ENCODE assay signal across 13 cellular contexts in genomic region chr22:23840026-23840425, GRCh38. TPM values are rescaled to one million over a fixed set of nuclear protein-coding genes. Genes with fewer than 3 reads are reported as not detected.
DNase-seq lines count a peak whose midpoint lies in the region; ATAC-seq and TF ChIP-seq lines count a peak whose summit lies in the region.
"Had no signal": no experiment of that assay in that cellular context is flagged by ENCODE, and none has a peak within 500 bp of the region (broad histone marks: within the 10 kb centered on the region; RNA-seq: fewer than 3 reads in every experiment).

No MANE protein-coding gene starts in this region.

- POLR2A ChIA-PET in WTC11 (lab: Charles Lee) = no interaction called here
- POLR2A ChIA-PET in naive thymus-derived CD4-positive, alpha-beta T cell (lab: Charles Lee) = no interaction called here

- peak overlapping the region; percentile 97 for H3K4me2 ChIP-seq in BLaER1

- H3K9me3 Mint-ChIP-seq in Calu3 (ENCODE audit: low read depth, unreplicated experiment) (no peaks in the 10 kb centered on the region), WTC11 (no peaks in the 10 kb centered on the region)
- H3K9me3 Mint-ChIP-seq in naive thymus-derived CD4-positive, alpha-beta T cell = peaks cover 0 to 2% (median 0%) of the 10 kb centered on the region in 11 donors

- H3K27me3 ChIP-seq in BLaER1 = no peaks in the 10 kb centered on the region
- H3K27me3 ChIP-seq in naive thymus-derived CD4-positive, alpha-beta T cell (ENCODE audit: control insufficient read depth in 2 of 2, insufficient read depth in 2 of 2, low read length in 2 of 2) = no peaks in the 10 kb centered on the region
- H3K27me3 ChIP-seq: colonic mucosa had no signal

- no TSS peak for BruUV-seq in Calu3 (replicated peaks; lab: Mats Ljungman, UMichigan)

- no peak overlapping the region for H3K4me3 ChIP-seq in BLaER1
- no peak overlapping the region for H3K4me3 ChIP-seq in naive thymus-derived CD4-positive, alpha-beta T cell (ENCODE audit: low read length)

- H4K20me1 ChIP-seq in BLaER1 = peaks cover 33% of the 10 kb centered on the region

- H3K27me3 Mint-ChIP-seq in Calu3 (ENCODE audit: unreplicated experiment) = peaks cover 48% of the 10 kb centered on the region
- peaks cover 23% of the 10 kb centered on the region for H3K27me3 Mint-ChIP-seq in WTC11 (ENCODE audit: low read depth)
- H3K27me3 Mint-ChIP-seq in naive thymus-derived CD4-positive, alpha-beta T cell = peaks cover 0 to 7% (median 0%) of the 10 kb centered on the region in 5 donors

- ATAC-seq in WTC11 = no peak
- ATAC-seq in naive thymus-derived CD4-positive, alpha-beta T cell = no peak
- ATAC-seq in HG02588 (IDR thresholded peaks at IDR 0.05; ENCODE audit: unreplicated experiment) = no peak

- H3K36me3 Mint-ChIP-seq in Calu3 (ENCODE audit: insufficient read depth, unreplicated experiment) = peaks cover 38% of the 10 kb centered on the region
- peaks cover 3% of the 10 kb centered on the region for H3K36me3 Mint-ChIP-seq in WTC11
- H3K36me3 Mint-ChIP-seq in naive thymus-derived CD4-positive, alpha-beta T cell = peaks cover 0 to 1% (median 0%) of the 10 kb centered on the region in 5 donors

- peaks cover 84% of the 10 kb centered on the region for H3K4me1 ChIP-seq in BLaER1
- H3K4me1 ChIP-seq in naive thymus-derived CD4-positive, alpha-beta T cell (ENCODE audit: control insufficient read depth in 2 of 2, insufficient read depth in 2 of 2, low read length in 2 of 2) = peaks cover 4 to 5% of the 10 kb centered on the region in 2 donors
- H3K4me1 ChIP-seq: colonic mucosa had no signal

- no peak for TF ChIP-seq CTCF in Calu3 (IDR thresholded peaks at IDR 0.05; ENCODE audit: unreplicated experiment)
- TF ChIP-seq CTCF in WTC11 (IDR thresholded peaks at IDR 0.05) = no peak

- no peaks in the 10 kb centered on the region for H3K9me3 ChIP-seq in BLaER1
- no peaks in the 10 kb centered on the region for H3K9me3 ChIP-seq in naive thymus-derived CD4-positive, alpha-beta T cell (ENCODE audit: control insufficient read depth in 2 of 3, low read length in 3 of 3)
- H3K9me3 ChIP-seq: colonic mucosa had no signal

- intact Hi-C loops in Calu3 (cut with micrococcal nuclease; ENCODE audit: unreplicated experiment) = no loop called here
- intact Hi-C loops in naive thymus-derived CD4-positive, alpha-beta T cell (cut with micrococcal nuclease) = no loop called here

- no peak overlapping the region; the same call in 1 of the 2 replicates for H3K9ac ChIP-seq in BLaER1

- H3K27ac Mint-ChIP-seq in Calu3 (ENCODE audit: unreplicated experiment) (peak overlapping the region; percentile 92), WTC11 (no peak overlapping the region)
- peak overlapping the region in 4 of 9 donors; percentile 21 to 77 (median 66) for H3K27ac Mint-ChIP-seq in naive thymus-derived CD4-positive, alpha-beta T cell

- no peak overlapping the region; the same call in 1 of the 2 replicates for H3K27ac ChIP-seq in BLaER1
- no peak overlapping the region for H3K27ac ChIP-seq in naive thymus-derived CD4-positive, alpha-beta T cell (ENCODE audit: low read depth, low read length)
- H3K27ac ChIP-seq: colonic mucosa had no signal

- H3K4me3 Mint-ChIP-seq in Calu3 (ENCODE audit: low read depth, unreplicated experiment) = no peak overlapping the region
- H3K4me3 Mint-ChIP-seq in WTC11 = peak overlapping the region; percentile 88; the same call in 1 of the 2 replicates
- peak overlapping the region; percentile 12 to 96 (median 64) for H3K4me3 Mint-ChIP-seq in naive thymus-derived CD4-positive, alpha-beta T cell

- peaks cover 27% of the 10 kb centered on the region for H3K36me3 ChIP-seq in BLaER1
- H3K36me3 ChIP-seq in naive thymus-derived CD4-positive, alpha-beta T cell (ENCODE audit: control insufficient read depth in 2 of 3, insufficient read depth in 3 of 3, low read length in 3 of 3) = peaks cover 0 to 12% (median 0%) of the 10 kb centered on the region in 3 experiments
- H3K36me3 ChIP-seq: colonic mucosa had no signal

- CTCF ChIA-PET in Calu3 (lab: Charles Lee) (no interaction called here), WTC11 (lab: Charles Lee) (interaction anchor here (0.7 kb wide), 1 partner anchor 10 kb away, joined by 4 read pairs; no protein-coding TSS in a partner anchor)
- CTCF ChIA-PET in naive thymus-derived CD4-positive, alpha-beta T cell (lab: Charles Lee) = no interaction called here

- DNase-seq in Calu3 (no peak), WTC11 (ENCODE audit: low spot score) (no peak), glomerular visceral epithelial cell (ENCODE audit: extremely low spot score) (no peak), midbrain (lab: John Stamatoyannopoulos, UW) (no peak)
- no peak for DNase-seq in naive thymus-derived CD4-positive, alpha-beta T cell
- DNase-seq: activated effector memory CD4-positive, alpha-beta T cell treated with anti-CD3 and anti-CD28 coated beads, Interleukin-2, amount 50 U/mL, for 16 hours; colonic mucosa; H7; NCI-H2029 treated with DMSO at 0.1 percent for 48 hours; NCI-H510A; PC-3 had no signal

- peaks cover 23% of the 10 kb centered on the region for H3K4me1 Mint-ChIP-seq in Calu3 (ENCODE audit: low read depth, unreplicated experiment)
- H3K4me1 Mint-ChIP-seq in WTC11 = peaks cover 23% of the 10 kb centered on the region
- H3K4me1 Mint-ChIP-seq in naive thymus-derived CD4-positive, alpha-beta T cell = peaks cover 12 to 26% (median 20%) of the 10 kb centered on the region in 7 donors

TF ChIP-seq in WTC11, 78 proteins besides CTCF, POLR2A, EP300 and RAD21:
- TF ChIP-seq ZBTB43 (CRISPR knock-in tag; IDR thresholded peaks at IDR 0.05) (no peak), TEAD4 (CRISPR knock-in tag; IDR thresholded peaks at IDR 0.05) (no peak)

RNA-seq across cellular contexts. Expression of gene DERL3, which starts 1.2 kb away (rescaled TPM):
- total RNA-seq in Calu3 (2022) = 2.9 and 3.7 TPM in 2 replicates
- total RNA-seq in WTC11 (2021) = 10.9 to 12.5 TPM (median 11.3 TPM) in 3 replicates
- total RNA-seq in naive thymus-derived CD4-positive, alpha-beta T cell = 10 to 100 TPM in 1 of 5 experiments, 1 to 10 TPM in 4; 1.6 to 16.2 (median 6.5) TPM
- polyA plus RNA-seq in naive thymus-derived CD4-positive, alpha-beta T cell = not detected
- total RNA-seq: PC-3 had no signal

RNA-seq across cellular contexts. Expression of gene SLC2A11, which starts 17.6 kb away (rescaled TPM):
- total RNA-seq in Calu3 (2022) (18.9 and 32.8 TPM in 2 replicates), WTC11 (2021) (17.2 to 21.1 TPM (median 19.9 TPM) in 3 replicates)
- total RNA-seq in naive thymus-derived CD4-positive, alpha-beta T cell = 10 to 100 TPM; 10.5 to 29.7 (median 14.7) TPM
- polyA plus RNA-seq in naive thymus-derived CD4-positive, alpha-beta T cell = 1 to 10 TPM; 5.9 to 8.3 TPM

RNA-seq across cellular contexts. Expression of gene SMARCB1, which starts 53.3 kb away (rescaled TPM):
- total RNA-seq in Calu3 (2022) (88.2 and 88.8 TPM in 2 replicates), WTC11 (2021) (135 to 149 TPM (median 146 TPM) in 3 replicates)
- 10 to 100 TPM; 47.1 to 81.1 (median 54.2) TPM for total RNA-seq in naive thymus-derived CD4-positive, alpha-beta T cell
- 10 to 100 TPM; 37.0 to 49.8 TPM for polyA plus RNA-seq in naive thymus-derived CD4-positive, alpha-beta T cell

RNA-seq across cellular contexts. Expression of gene MIF, which starts 54.2 kb away (rescaled TPM):
- 669 and 679 TPM in 2 replicates for total RNA-seq in Calu3 (2022)
- total RNA-seq in WTC11 (2021) = 1,424 to 1,978 TPM (median 1,885 TPM) in 3 replicates
- total RNA-seq in naive thymus-derived CD4-positive, alpha-beta T cell = 1,000 to 10,000 TPM in 1 of 5 experiments, 100 to 1,000 TPM in 4; 179 to 1,010 (median 197) TPM
- 1,000 to 10,000 TPM in 1 of 2 donors, 100 to 1,000 TPM in 1; 945 to 1,099 TPM for polyA plus RNA-seq in naive thymus-derived CD4-positive, alpha-beta T cell
